ENCODE assay signal across 17 cellular contexts in genomic region chr19:30908262-30908771, GRCh38.
DNase-seq lines count a peak whose midpoint lies in the region; ATAC-seq, FAIRE-seq and TF ChIP-seq lines count a peak whose summit lies in the region.
"Had no signal": no experiment of that assay in that cellular context is flagged by ENCODE, and none has a peak within 500 bp of the region (broad histone marks: within the 10 kb centered on the region; RNA-seq: fewer than 3 reads in every experiment).

No MANE protein-coding gene starts in this region.

- no peak for TF ChIP-seq CTCF in SK-N-SH (IDR thresholded peaks at IDR 0.05)

- H2AFZ ChIP-seq in SK-N-SH (ENCODE audit: low read depth) = no peak overlapping the region

- POLR2A ChIA-PET in SK-N-SH (lab: Yijun Ruan, JAX) = no interaction called here

- 24% methylated on average over 4 of the region's 4 CpGs for WGBS in SK-N-SH (ENCODE audit: low lambda C conversion rate)
- 83 to 92% methylated on average over 3 to 4 of the region's 4 CpGs for WGBS in mesodermal cell (ENCODE audit: insufficient coverage in 2 of 2), 2 experiments

- peak in 1 of 2 experiments; percentile 50; a peak in 1 of 4 replicates for TF ChIP-seq EP300 in SK-N-SH (IDR thresholded peaks at IDR 0.05; ENCODE audit: borderline replicate concordance in 1 of 2, low read depth in 1 of 2, low read length in 1 of 2)

- H3K9me3 ChIP-seq in SK-N-SH (no peaks in the 10 kb centered on the region), mesodermal cell (ENCODE audit: control insufficient read depth, low read length) (no peaks in the 10 kb centered on the region)
- H3K9me3 ChIP-seq: Caco-2 had no signal

- H3K9me2 ChIP-seq in SK-N-SH = no peaks in the 10 kb centered on the region

- no peak for ATAC-seq in HG03354 (IDR thresholded peaks at IDR 0.05; ENCODE audit: poor library complexity, severe bottlenecking, unreplicated experiment)

- CTCF ChIA-PET in SK-N-SH (lab: Yijun Ruan, JAX) = no interaction called here

- TF ChIP-seq RAD21 in SK-N-SH (IDR thresholded peaks at IDR 0.05; ENCODE audit: low read length) = peak; percentile 23; the same call in 1 of the 2 replicates

- H3F3A ChIP-seq in SK-N-SH (replicated peaks; ENCODE audit: insufficient read depth) = no peaks in the 10 kb centered on the region

- FAIRE-seq in endometrium (lab: Jason Lieb, UNC) = peak; percentile 29
- FAIRE-seq: A204.1, D721Med, G401.6, GM12892, H1 had no signal

- H3K4me2 ChIP-seq in SK-N-SH = no peak overlapping the region

- no peaks in the 10 kb centered on the region for H3K36me3 ChIP-seq in SK-N-SH (replicated peaks in 1 of 2; ENCODE audit: control insufficient read depth in 1 of 2, insufficient read depth in 2 of 2, low read length in 1 of 2)
- no peaks in the 10 kb centered on the region for H3K36me3 ChIP-seq in mesodermal cell (ENCODE audit: control insufficient read depth, insufficient read depth, low read length)

- H3K27ac ChIP-seq in SK-N-SH (ENCODE audit: low read depth in 2 of 2, low read length in 1 of 2) (peak overlapping the region in 1 of 2 experiments; percentile 43; a peak in 2 of 4 replicates), mesodermal cell (ENCODE audit: low read depth, low read length, severe bottlenecking) (peak overlapping the region; percentile 10)
- H3K27ac ChIP-seq: C4-2B, HL-60 had no signal

- H3K27me3 ChIP-seq in SK-N-SH (ENCODE audit: insufficient read depth) = no peaks in the 10 kb centered on the region

- no peaks in the 10 kb centered on the region for H3K79me2 ChIP-seq in SK-N-SH (ENCODE audit: insufficient read depth)

- H3K9ac ChIP-seq in SK-N-SH = no peak overlapping the region

- no peak for DNase-seq in SK-N-SH
- DNase-seq in 8988T = no peak
- DNase-seq in cerebellar nuclear complex (lab: John Stamatoyannopoulos, UW) = no peak
- DNase-seq: AML-193; Caco-2; CD4-positive, alpha-beta T cell; H9 had no signal

- H3K4me3 ChIP-seq in SK-N-SH (ENCODE audit: low read depth in 2 of 2, low read length in 1 of 2) (no peak overlapping the region), mesodermal cell (ENCODE audit: extremely low read depth, insufficient read depth, low read length, poor library complexity, severe bottlenecking) (no peak overlapping the region)

- no peaks in the 10 kb centered on the region for H4K20me1 ChIP-seq in SK-N-SH (ENCODE audit: insufficient read depth)

- H3K4me1 ChIP-seq in SK-N-SH (ENCODE audit: control insufficient read depth in 1 of 2, insufficient read depth in 2 of 2, low read depth in 1 of 2, low read length in 1 of 2) (peaks cover 0 to 13% of the 10 kb centered on the region in 2 experiments; a peak in 1 of 4 replicates), mesodermal cell (ENCODE audit: control insufficient read depth, insufficient read depth, low read length, poor library complexity, severe bottlenecking) (no peaks in the 10 kb centered on the region)
- H3K4me1 ChIP-seq: Caco-2 had no signal

TF ChIP-seq in SK-N-SH, 30 proteins besides CTCF, POLR2A, EP300 and RAD21:
- TF ChIP-seq CHD2 (IDR thresholded peaks at IDR 0.05; ENCODE audit: low read length, partially characterized antibody) (no peak), RCOR1 (IDR thresholded peaks at IDR 0.05; ENCODE audit: low read length) (0 out of 2 replicates have a peak, but pooled peaks have one; percentile 8), GATA2 (CRISPR knock-in tag; IDR thresholded peaks at IDR 0.05) (peak; percentile 56; the same call in 1 of the 2 replicates), EZH2phosphoT487 (IDR thresholded peaks at IDR 0.05; ENCODE audit: borderline replicate concordance, low read depth) (no peak)
